In genomic region chr7:5314864-5315263, GRCh38 we compare ENCODE assay signal across 29 cellular contexts.
"Had no signal": no experiment of that assay in that cellular context is flagged by ENCODE, and none has a peak within 500 bp of the region (broad histone marks: within the 10 kb centered on the region; RNA-seq: fewer than 3 reads in every experiment).

No MANE protein-coding gene starts in this region.

- H3K4me3 Mint-ChIP-seq: immature natural killer cell; naive thymus-derived CD8-positive, alpha-beta T cell; nephron progenitor cell; stimulated activated effector memory CD8-positive, alpha-beta T cell treated with anti-CD3 and anti-CD28 coated beads, Interleukin-12 subunit alpha, Interleukin-12 subunit beta, amount 100 ng/mL, for 72 hours had no signal

- ATAC-seq: left colon; left ventricle myocardium superior; lower lobe of right lung; naive thymus-derived CD8-positive, alpha-beta T cell; pancreas; stimulated activated effector memory CD8-positive, alpha-beta T cell treated with anti-CD3 and anti-CD28 coated beads, Interleukin-12 subunit alpha, Interleukin-12 subunit beta, amount 100 ng/mL, for 72 hours had no signal

- H3K4me1 ChIP-seq: esophagus squamous epithelium, heart right ventricle, lower lobe of right lung, pancreas, stomach, thyroid gland had no signal

- H3K27ac Mint-ChIP-seq: immature natural killer cell; naive thymus-derived CD8-positive, alpha-beta T cell; nephron progenitor cell; stimulated activated effector memory CD8-positive, alpha-beta T cell treated with anti-CD3 and anti-CD28 coated beads, Interleukin-12 subunit alpha, Interleukin-12 subunit beta, amount 100 ng/mL, for 72 hours had no signal

- H3K27me3 ChIP-seq: esophagus squamous epithelium, heart right ventricle, pancreas, sigmoid colon, stomach, thyroid gland had no signal

- FAIRE-seq: endometrium, pancreas had no signal

- H3K9me3 ChIP-seq: pancreas, thyroid gland had no signal

- H3K4me1 Mint-ChIP-seq: immature natural killer cell; naive thymus-derived CD8-positive, alpha-beta T cell; nephron progenitor cell; stimulated activated effector memory CD8-positive, alpha-beta T cell treated with anti-CD3 and anti-CD28 coated beads, Interleukin-12 subunit alpha, Interleukin-12 subunit beta, amount 100 ng/mL, for 72 hours had no signal

- DNase-seq: dermis blood vessel endothelial cell; effector memory CD4-positive, alpha-beta T cell; erythroblast; esophagus squamous epithelium; foreskin melanocyte; glutamatergic neuron; heart right ventricle; hippocampal formation; immature natural killer cell; islet precursor cell; kidney glomerular epithelial cell; left colon; left ventricle myocardium superior; lower lobe of right lung; naive thymus-derived CD8-positive, alpha-beta T cell; nephron progenitor cell; occipital lobe; retina; sigmoid colon; stimulated activated CD4-positive, alpha-beta T cell treated with anti-CD3 and anti-CD28 coated beads, Interleukin-2, amount 100 ng/mL, for 24 hours; stimulated activated CD4-positive, alpha-beta T cell treated with anti-CD3 and anti-CD28 coated beads, Interleukin-4, amount 100 ng/mL, for 24 hours; stimulated activated naive CD4-positive, alpha-beta T cell treated with Interleukin-2 at 50 U/mL for 16 hours; stomach; thyroid gland; trophoblast cell had no signal

- H3K27me3 Mint-ChIP-seq: naive thymus-derived CD8-positive, alpha-beta T cell had no signal

- H3K4me3 ChIP-seq: coronary artery, esophagus squamous epithelium, heart right ventricle, lower lobe of right lung, pancreas, sigmoid colon, stomach, thyroid gland had no signal

- H3K27ac ChIP-seq: coronary artery, esophagus squamous epithelium, heart right ventricle, lower lobe of right lung, pancreas, sigmoid colon, stomach, thyroid gland had no signal
